20 cellular contexts compared by ENCODE assay signal in the genomic region with DNA sequence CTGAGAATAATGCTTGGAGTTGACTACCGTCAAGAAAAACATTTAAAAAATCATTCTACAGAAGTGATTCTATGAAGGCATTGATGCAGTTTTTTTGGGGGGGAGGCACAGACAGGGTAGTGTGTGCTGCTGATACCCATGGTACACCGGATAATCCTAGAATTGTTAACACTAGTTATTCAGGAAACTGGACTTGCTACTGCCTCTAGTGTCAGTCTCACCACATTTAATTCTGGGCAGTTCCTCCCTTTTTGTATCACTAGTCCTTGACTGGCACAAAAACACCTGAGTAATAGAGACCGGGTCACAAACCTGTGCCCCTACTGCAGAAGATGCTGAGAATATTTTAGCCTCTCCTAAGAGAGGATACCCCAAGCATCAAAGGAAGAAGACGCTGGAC. TPM values are rescaled to one million over a fixed set of nuclear protein-coding genes. Genes with fewer than 3 reads are reported as not detected.
DNase-seq lines count a peak whose midpoint lies in the region; ATAC-seq, FAIRE-seq and TF ChIP-seq lines count a peak whose summit lies in the region.
"Had no signal": no experiment of that assay in that cellular context is flagged by ENCODE, and none has a peak within 500 bp of the region (broad histone marks: within the 10 kb centered on the region; RNA-seq: fewer than 3 reads in every experiment).

No MANE protein-coding gene starts in this region.

- H3K14ac ChIP-seq in IMR-90 (replicated peaks; ENCODE audit: low read depth, low read length) (no peak overlapping the region), neuronal stem cell (ENCODE audit: low read length) (no peak overlapping the region)

- H3K18ac ChIP-seq in IMR-90 (ENCODE audit: low read depth, low read length) (no peak overlapping the region), neuronal stem cell (ENCODE audit: low read length) (no peak overlapping the region)

- H2BK12ac ChIP-seq in neuronal stem cell (ENCODE audit: low read length), result no peak overlapping the region

- H3K4me1 ChIP-seq in IMR-90 (ENCODE audit: control insufficient read depth, insufficient read depth, low read length) (peaks cover 6% of the 10 kb centered on the region), GM12878 (ENCODE audit: control insufficient read depth, insufficient read depth, low read length) (no peaks in the 10 kb centered on the region), foreskin keratinocyte (peaks cover 6% of the 10 kb centered on the region), neuronal stem cell (ENCODE audit: control insufficient read depth in 2 of 2, insufficient read depth in 1 of 2, low read depth in 1 of 2, low read length in 2 of 2) (no peaks in the 10 kb centered on the region)
- H3K4me1 ChIP-seq: BLaER1 had no signal

- no peak overlapping the region for H3K4me3 Mint-ChIP-seq in nephron progenitor cell

- no peak overlapping the region for H3K27ac Mint-ChIP-seq in nephron progenitor cell

- H4K8ac ChIP-seq in IMR-90 (ENCODE audit: low read depth in 2 of 2, low read length in 2 of 2), result no peak overlapping the region
- no peak overlapping the region for H4K8ac ChIP-seq in neuronal stem cell (ENCODE audit: low read depth, low read length)

- CTCF ChIA-PET in BJ (lab: Yijun Ruan, JAX) (interaction anchor here (1.0 to 1.1 kb wide), 2 partner anchors 9 to 10 kb away, joined by 3 read pairs; no protein-coding TSS in a partner anchor), IMR-90 (lab: Yijun Ruan, JAX) (no interaction called here), GM12878 (lab: Yijun Ruan, JAX) (interaction anchor here (0.6 kb wide), 1 partner anchor 15 kb away, joined by 3 read pairs; no protein-coding TSS in a partner anchor)

- no peaks in the 10 kb centered on the region for H3K9me1 ChIP-seq in IMR-90 (ENCODE audit: insufficient read depth, low read length)

- peaks cover 5% of the 10 kb centered on the region for H3K4me1 Mint-ChIP-seq in nephron progenitor cell

- H2BK120ac ChIP-seq in IMR-90 (ENCODE audit: low read depth, low read length) (no peak overlapping the region), neuronal stem cell (ENCODE audit: low read depth, low read length) (no peak overlapping the region)

- H2BK5ac ChIP-seq in IMR-90 (ENCODE audit: low read depth, low read length, poor library complexity, severe bottlenecking), result no peak overlapping the region
- H2BK5ac ChIP-seq in neuronal stem cell (ENCODE audit: low read length), result no peak overlapping the region

- H3K9ac ChIP-seq in IMR-90 (ENCODE audit: low read depth, low read length) (no peak overlapping the region), GM12878 (ENCODE audit: control insufficient read depth, insufficient read depth, low read length) (no peak overlapping the region), neuronal stem cell (ENCODE audit: low read depth, low read length, poor library complexity) (no peak overlapping the region)
- H3K9ac ChIP-seq: BLaER1 had no signal

- TF ChIP-seq EP300 in GM12878 (IDR thresholded peaks at IDR 0.05; ENCODE audit: borderline replicate concordance in 1 of 2, control insufficient read depth in 1 of 2, low read depth in 2 of 2, low read length in 2 of 2), result no peak

- 0 out of 2 replicates have a peak, but pooled peaks have one; percentile 9 for TF ChIP-seq CTCF in BJ (IDR thresholded peaks at IDR 0.05; ENCODE audit: insufficient read depth, low read depth, low read length)
- no peak for TF ChIP-seq CTCF in IMR-90 (conservative IDR thresholded peaks at IDR 0.05; ENCODE audit: low read depth, low read length)
- no peak for TF ChIP-seq CTCF in GM12878 (IDR thresholded peaks at IDR 0.05 in 2 of 3, conservative IDR thresholded peaks at IDR 0.05 in 1 of 3; ENCODE audit: control insufficient read depth in 2 of 3, extremely low read depth in 1 of 3, insufficient read depth in 1 of 3, low read depth in 3 of 3, low read length in 3 of 3)
- TF ChIP-seq CTCF in foreskin keratinocyte (conservative IDR thresholded peaks at IDR 0.05), result no peak
- TF ChIP-seq CTCF in nephron progenitor cell (IDR thresholded peaks at IDR 0.05), result no peak

- H3K4me2 ChIP-seq in IMR-90 (ENCODE audit: low read depth, low read length), result no peak overlapping the region
- no peak overlapping the region for H3K4me2 ChIP-seq in GM12878 (ENCODE audit: control insufficient read depth, insufficient read depth)
- no peak overlapping the region for H3K4me2 ChIP-seq in neuronal stem cell (ENCODE audit: insufficient read depth, low read length, poor library complexity, severe bottlenecking)
- H3K4me2 ChIP-seq: BLaER1 had no signal

- H3K23ac ChIP-seq in IMR-90 (ENCODE audit: low read depth, low read length) (no peak overlapping the region), neuronal stem cell (ENCODE audit: low read depth, low read length, poor library complexity) (no peak overlapping the region)

- FAIRE-seq in GM12878 (lab: Jason Lieb, UNC), result no peak

- H3K79me2 ChIP-seq in GM12878 (ENCODE audit: control insufficient read depth, insufficient read depth, low read length), result no peaks in the 10 kb centered on the region

- no CpG with 5 or more reads among the region's 4 CpGs for WGBS in IMR-90 (ENCODE audit: extremely low coverage in 2 of 2, insufficient read length in 1 of 2), 2 experiments
- 44% methylated on average over 4 of the region's 4 CpGs for WGBS in GM12878 (ENCODE audit: insufficient coverage, insufficient replicate concordance, low lambda C conversion rate, missing lambda C conversion rate)
- WGBS in neuronal stem cell (ENCODE audit: extremely low coverage in 2 of 2, insufficient read length in 2 of 2, insufficient replicate concordance in 1 of 2), 2 donors, result no CpG with 5 or more reads among the region's 4 CpGs

- in situ Hi-C loops in IMR-90 (cut with MboI; ENCODE audit: low sequenced_read_pairs), result no loop called here
- in situ Hi-C loops in GM12878 (cut with MboI), result loop anchor here (25.0 kb wide), 1 partner anchor 472 kb away; no protein-coding TSS in a partner anchor

- DNase-seq in BJ (ENCODE audit: low read depth) (no peak), IMR-90 (no peak), GM12878 (ENCODE audit: low read depth, low spot score) (no peak), foreskin keratinocyte (no peak), NCI-H1105 (lab: John Stamatoyannopoulos, UW) (no peak), nephron progenitor cell (no peak), neuronal stem cell (ENCODE audit: low spot score) (no peak)
- DNase-seq: DMS 273 treated with DMSO at 0.1 percent for 48 hours; EL; H7; MV-4-11; NCI-H146; NCI-H2107; NCI-H226; NCI-H526; NK-92 treated with Interleukin-12 subunit alpha and Interleukin-12 subunit beta, amount 100 ng/mL, for 24 hours; OCI-M1 had no signal

- no peak overlapping the region for H2AK5ac ChIP-seq in IMR-90 (ENCODE audit: low read depth, low read length)
- H2AK5ac ChIP-seq in neuronal stem cell (ENCODE audit: low read depth, low read length), result no peak overlapping the region

- no peak overlapping the region for H3K4me3 ChIP-seq in BJ (ENCODE audit: low read depth, low read length)
- H3K4me3 ChIP-seq in IMR-90 (ENCODE audit: insufficient read depth, low read depth, low read length), result no peak overlapping the region
- no peak overlapping the region for H3K4me3 ChIP-seq in GM12878
- no peak overlapping the region for H3K4me3 ChIP-seq in neuronal stem cell (ENCODE audit: low read length in 2 of 2)
- H3K4me3 ChIP-seq: BLaER1 had no signal

- H3K27me3 ChIP-seq in BJ (ENCODE audit: control insufficient read depth, insufficient read depth, low read length) (no peaks in the 10 kb centered on the region), IMR-90 (ENCODE audit: control insufficient read depth, insufficient read depth, low read length) (no peaks in the 10 kb centered on the region; the same call in 1 of the 2 replicates), GM12878 (replicated peaks in 1 of 2; ENCODE audit: control insufficient read depth in 2 of 2, insufficient read depth in 2 of 2, low read length in 1 of 2) (no peaks in the 10 kb centered on the region), foreskin keratinocyte (no peaks in the 10 kb centered on the region), neuronal stem cell (ENCODE audit: control insufficient read depth in 3 of 3, insufficient read depth in 3 of 3, low read depth in 1 of 3, low read length in 3 of 3) (peaks cover 0 to 10% (median 0%) of the 10 kb centered on the region in 3 experiments)
- H3K27me3 ChIP-seq: BLaER1 had no signal

- no TSS peak for BruUV-seq in IMR-90 (replicated peaks; lab: Mats Ljungman, UMichigan)
- no TSS peak for BruUV-seq in GM12878 (replicated peaks; lab: Mats Ljungman, UMichigan)

- H3K79me1 ChIP-seq in IMR-90 (ENCODE audit: low read depth in 1 of 2, low read length in 2 of 2) (no peaks in the 10 kb centered on the region), neuronal stem cell (ENCODE audit: low read depth, low read length) (no peaks in the 10 kb centered on the region)

- TF ChIP-seq RAD21 in IMR-90 (IDR thresholded peaks at IDR 0.05; ENCODE audit: low read length) (no peak), GM12878 (IDR thresholded peaks at IDR 0.05; ENCODE audit: insufficient read depth, low read depth, low read length) (no peak)

- no peak overlapping the region for H3K27ac ChIP-seq in IMR-90 (ENCODE audit: insufficient read depth, low read length)
- no peak overlapping the region for H3K27ac ChIP-seq in GM12878 (ENCODE audit: control insufficient read depth, insufficient read depth)
- no peak overlapping the region for H3K27ac ChIP-seq in foreskin keratinocyte
- H3K27ac ChIP-seq in neuronal stem cell (replicated peaks; ENCODE audit: low read length), result no peak overlapping the region
- H3K27ac ChIP-seq: BLaER1 had no signal

- RAD21 ChIA-PET in GM12878 (lab: Charles Lee; ENCODE audit: unreplicated experiment), result no interaction called here

- H3K9me3 ChIP-seq in IMR-90 (ENCODE audit: control insufficient read depth, insufficient read depth, low read length) (no peaks in the 10 kb centered on the region), GM12878 (replicated peaks; ENCODE audit: control insufficient read depth, insufficient read depth, low read length) (no peaks in the 10 kb centered on the region), neuronal stem cell (replicated peaks in 1 of 2; ENCODE audit: control insufficient read depth in 2 of 2, insufficient read depth in 1 of 2, low read depth in 1 of 2, low read length in 2 of 2) (no peaks in the 10 kb centered on the region)
- H3K9me3 ChIP-seq: BLaER1 had no signal

- peak; percentile 37; the same call in 1 of the 2 replicates for ATAC-seq in IMR-90 (ENCODE audit: low read depth)
- 0 out of 3 replicates have a peak, but pooled peaks have one; percentile 31 for ATAC-seq in GM12878
- peak; percentile 29 for ATAC-seq in foreskin keratinocyte
- no peak for ATAC-seq in GM21619 (IDR thresholded peaks at IDR 0.05; ENCODE audit: unreplicated experiment)

- no peak overlapping the region for H2AK9ac ChIP-seq in IMR-90 (replicated peaks; ENCODE audit: low read depth, low read length, poor library complexity)

- H2BK15ac ChIP-seq in IMR-90 (ENCODE audit: low read depth, low read length) (no peak overlapping the region), neuronal stem cell (ENCODE audit: low read length) (no peak overlapping the region)

- no peak overlapping the region for H2AFZ ChIP-seq in IMR-90 (replicated peaks; ENCODE audit: low read length, poor library complexity)
- H2AFZ ChIP-seq in GM12878 (ENCODE audit: control insufficient read depth, low read depth, low read length), result no peak overlapping the region
- no peak overlapping the region for H2AFZ ChIP-seq in neuronal stem cell (ENCODE audit: low read length)

- no peak overlapping the region for H2BK20ac ChIP-seq in IMR-90 (ENCODE audit: low read depth, low read length)

- no peaks in the 10 kb centered on the region for H3K27me3 Mint-ChIP-seq in nephron progenitor cell (ENCODE audit: low read depth, poor library complexity)

- intact Hi-C loops in IMR-90 (cut with micrococcal nuclease) (no loop called here), GM12878 (cut with micrococcal nuclease; ENCODE audit: unreplicated experiment) (no loop called here)

- dilution Hi-C loops in IMR-90 (cut with HindIII; ENCODE audit: low sequenced_read_pairs, unreplicated experiment), result no loop called here

- H3K56ac ChIP-seq in IMR-90 (ENCODE audit: extremely low read depth, insufficient read depth, low read length), result no peak overlapping the region

- H4K91ac ChIP-seq in IMR-90 (ENCODE audit: insufficient read depth, low read depth, low read length) (no peak overlapping the region), neuronal stem cell (ENCODE audit: low read depth, low read length, poor library complexity) (no peak overlapping the region)

- SMC1A ChIA-PET in GM12878 (lab: Charles Lee; ENCODE audit: uncharacterized antibody, unreplicated experiment), result no interaction called here

- TF ChIP-seq POLR2A in IMR-90 (IDR thresholded peaks at IDR 0.05; ENCODE audit: low read depth, low read length), result no peak
- TF ChIP-seq POLR2A in GM12878 (IDR thresholded peaks at IDR 0.05; ENCODE audit: low read depth, low read length), result no peak

- POLR2A ChIA-PET in BJ (lab: Charles Lee), result no interaction called here
- POLR2A ChIA-PET in IMR-90 (lab: Charles Lee; ENCODE audit: unreplicated experiment), result no interaction called here
- POLR2A ChIA-PET in GM12878 (lab: Charles Lee), result no interaction called here

- H3K4ac ChIP-seq in IMR-90 (ENCODE audit: low read depth, low read length) (no peak overlapping the region), neuronal stem cell (ENCODE audit: low read length) (no peak overlapping the region)

- H4K5ac ChIP-seq in IMR-90 (ENCODE audit: low read depth, low read length), result no peak overlapping the region

- H4K20me1 ChIP-seq in IMR-90 (ENCODE audit: insufficient read depth, low read length) (no peaks in the 10 kb centered on the region), GM12878 (ENCODE audit: control insufficient read depth, insufficient read depth) (no peaks in the 10 kb centered on the region)
- H4K20me1 ChIP-seq: BLaER1 had no signal

- H3K36me3 Mint-ChIP-seq in nephron progenitor cell (ENCODE audit: low read depth), result no peaks in the 10 kb centered on the region

- H3K9me3 Mint-ChIP-seq in nephron progenitor cell, result peaks cover 4% of the 10 kb centered on the region

- H3K36me3 ChIP-seq in BJ (ENCODE audit: control insufficient read depth, insufficient read depth, low read length), result no peaks in the 10 kb centered on the region
- no peaks in the 10 kb centered on the region for H3K36me3 ChIP-seq in IMR-90 (ENCODE audit: control insufficient read depth, insufficient read depth, low read length)
- no peaks in the 10 kb centered on the region for H3K36me3 ChIP-seq in GM12878 (ENCODE audit: control insufficient read depth in 2 of 2, insufficient read depth in 2 of 2, low read length in 1 of 2)
- H3K36me3 ChIP-seq in neuronal stem cell (replicated peaks in 1 of 2; ENCODE audit: control insufficient read depth in 2 of 2, insufficient read depth in 2 of 2, low read length in 2 of 2), result no peaks in the 10 kb centered on the region
- H3K36me3 ChIP-seq: BLaER1 had no signal

RNA-seq across cellular contexts. Expression of a gene that starts 13.0 kb away (rescaled TPM):
- polyA plus RNA-seq in BJ (2011; rRNA removed) (39.9 and 55.2 TPM in 2 replicates), IMR-90 (2012; rRNA removed) (35.1 and 39.3 TPM in 2 replicates), GM12878 (2011; rRNA removed) (7.2 and 9.1 TPM in 2 replicates), GM12878 (2014; fragmentation: Illumina TruSeq; extraction: Trizol) (12.6 and 14.0 TPM in 2 replicates), GM12878 (2014; fragmentation: Nextera tagmentation; extraction: Ambion mirVana) (1 to 10 TPM; 2.2 to 3.2 TPM), GM12878 (2014; rRNA removed) (6.4 and 6.9 TPM in 2 replicates), GM12878 (2016; fragmentation: Nextera tagmentation; extraction: Ambion mirVana) (1 to 10 TPM; 6.2 to 8.3 TPM), foreskin keratinocyte (8.4 and 9.4 TPM in 2 replicates)
- 44.4 and 63.6 TPM in 2 replicates for polyA minus RNA-seq in BJ (2011; rRNA and poly(A)+ RNA removed)
- total RNA-seq in IMR-90 (2012; rRNA removed) (86.4 and 91.8 TPM in 2 replicates), GM12878 (2014; rRNA removed) (7.8 and 8.0 TPM in 2 replicates), GM12878 (2014; rRNA removed; fragmentation: Illumina TruSeq; extraction: Trizol) (8.0 and 8.3 TPM in 2 replicates), GM12878 (2021) (14.1 and 16.3 TPM in 2 replicates), foreskin keratinocyte (31.8 and 37.3 TPM in 2 replicates)
- polyA plus RNA-seq in IMR-90 (2012; cell fraction: cytosol; rRNA removed), result 16.5 and 29.2 TPM in 2 replicates
- polyA plus RNA-seq in IMR-90 (2012; cell fraction: nucleus; rRNA removed; ENCODE audit: low replicate concordance), result 16.6 and 19.7 TPM in 2 replicates
- total RNA-seq in GM12878 (2013; cell fraction: nucleolus; rRNA removed), result 23.8 and 29.6 TPM in 2 replicates
- polyA plus RNA-seq in GM12878 (2011; ENCODE audit: low read depth), result 6.2 TPM
- 8.2 and 12.3 TPM in 2 replicates for polyA plus RNA-seq in GM12878 (2011; cell fraction: cytosol; rRNA removed)
- polyA plus RNA-seq in GM12878 (2011; cell fraction: nucleus; rRNA removed), result 11.1 and 12.6 TPM in 2 replicates
- polyA plus RNA-seq in GM12878 (2012), result 6.6 and 8.1 TPM in 2 replicates
- polyA minus RNA-seq in GM12878 (2011; rRNA and poly(A)+ RNA removed), result 27.3 and 32.1 TPM in 2 replicates
- 4.2 and 5.2 TPM in 2 replicates for polyA minus RNA-seq in GM12878 (2011; cell fraction: cytosol; rRNA and poly(A)+ RNA removed)
- polyA minus RNA-seq in GM12878 (2011; cell fraction: nucleus; rRNA and poly(A)+ RNA removed), result 8.5 and 12.0 TPM in 2 replicates
- polyA plus RNA-seq in neuronal stem cell (2013, experiment 1 of 2), result 62.0 TPM
- 62.3 TPM for polyA plus RNA-seq in neuronal stem cell (2013, experiment 2 of 2)

RNA-seq across cellular contexts. Expression of a gene that starts 20.1 kb away (rescaled TPM):
- polyA plus RNA-seq in BJ (2011; rRNA removed) (not detected in 2 replicates), IMR-90 (2012; rRNA removed) (not detected in 2 replicates), GM12878 (2011; rRNA removed) (not detected in 2 replicates), GM12878 (2014; fragmentation: Illumina TruSeq; extraction: Trizol) (not detected in 2 replicates), GM12878 (2014; fragmentation: Nextera tagmentation; extraction: Ambion mirVana) (not detected), GM12878 (2014; rRNA removed) (not detected in 2 replicates), GM12878 (2016; fragmentation: Nextera tagmentation; extraction: Ambion mirVana) (not detected), foreskin keratinocyte (not detected in 2 replicates)
- polyA minus RNA-seq in BJ (2011; rRNA and poly(A)+ RNA removed), result not detected in 2 replicates
- total RNA-seq in IMR-90 (2012; rRNA removed) (not detected in 2 replicates), GM12878 (2014; rRNA removed) (not detected in 2 replicates), GM12878 (2014; rRNA removed; fragmentation: Illumina TruSeq; extraction: Trizol) (not detected in 2 replicates), GM12878 (2021) (not detected in 2 replicates), foreskin keratinocyte (not detected in 2 replicates)
- not detected in 2 replicates for polyA plus RNA-seq in IMR-90 (2012; cell fraction: cytosol; rRNA removed)
- polyA plus RNA-seq in IMR-90 (2012; cell fraction: nucleus; rRNA removed; ENCODE audit: low replicate concordance), result not detected in 2 replicates
- total RNA-seq in GM12878 (2013; cell fraction: nucleolus; rRNA removed), result not detected in 2 replicates
- polyA plus RNA-seq in GM12878 (2011; ENCODE audit: low read depth), result not detected
- polyA plus RNA-seq in GM12878 (2011; cell fraction: cytosol; rRNA removed), result not detected in 2 replicates
- polyA plus RNA-seq in GM12878 (2011; cell fraction: nucleus; rRNA removed), result not detected in 2 replicates
- polyA plus RNA-seq in GM12878 (2012), result not detected in 2 replicates
- polyA minus RNA-seq in GM12878 (2011; rRNA and poly(A)+ RNA removed), result not detected in 2 replicates
- not detected in 2 replicates for polyA minus RNA-seq in GM12878 (2011; cell fraction: cytosol; rRNA and poly(A)+ RNA removed)
- polyA minus RNA-seq in GM12878 (2011; cell fraction: nucleus; rRNA and poly(A)+ RNA removed), result not detected in 2 replicates
- polyA plus RNA-seq in neuronal stem cell (2013, experiment 1 of 2), result not detected
- not detected for polyA plus RNA-seq in neuronal stem cell (2013, experiment 2 of 2)
- total RNA-seq: H7, LHCN-M2 had no signal

RNA-seq across cellular contexts. Expression of a gene that starts 39.7 kb away (rescaled TPM):
- not detected in 2 replicates for polyA plus RNA-seq in BJ (2011; rRNA removed)
- polyA minus RNA-seq in BJ (2011; rRNA and poly(A)+ RNA removed), result not detected in 2 replicates
- total RNA-seq in IMR-90 (2012; rRNA removed), result not detected in 2 replicates
- not detected in 2 replicates for polyA plus RNA-seq in IMR-90 (2012; rRNA removed)
- not detected in 2 replicates for polyA plus RNA-seq in IMR-90 (2012; cell fraction: cytosol; rRNA removed)
- not detected in 2 replicates for polyA plus RNA-seq in IMR-90 (2012; cell fraction: nucleus; rRNA removed; ENCODE audit: low replicate concordance)
- total RNA-seq in GM12878 (2013; cell fraction: nucleolus; rRNA removed), result 0.40 TPM in 1 of 2 replicates, not detected in the other
- not detected in 2 replicates for total RNA-seq in GM12878 (2014; rRNA removed)
- total RNA-seq in GM12878 (2014; rRNA removed; fragmentation: Illumina TruSeq; extraction: Trizol), result not detected in 2 replicates
- not detected in 2 replicates for total RNA-seq in GM12878 (2021)
- not detected for polyA plus RNA-seq in GM12878 (2011; ENCODE audit: low read depth)
- not detected in 2 replicates for polyA plus RNA-seq in GM12878 (2011; rRNA removed)
- not detected in 2 replicates for polyA plus RNA-seq in GM12878 (2011; cell fraction: cytosol; rRNA removed)
- not detected in 2 replicates for polyA plus RNA-seq in GM12878 (2011; cell fraction: nucleus; rRNA removed)
- polyA plus RNA-seq in GM12878 (2012), result not detected in 2 replicates
- polyA plus RNA-seq in GM12878 (2014; fragmentation: Illumina TruSeq; extraction: Trizol), result not detected in 2 replicates
- polyA plus RNA-seq in GM12878 (2014; fragmentation: Nextera tagmentation; extraction: Ambion mirVana), result not detected
- polyA plus RNA-seq in GM12878 (2014; rRNA removed), result not detected in 2 replicates
- polyA plus RNA-seq in GM12878 (2016; fragmentation: Nextera tagmentation; extraction: Ambion mirVana), result not detected
- polyA minus RNA-seq in GM12878 (2011; rRNA and poly(A)+ RNA removed), result 0.41 TPM in 1 of 2 replicates, not detected in the other
- polyA minus RNA-seq in GM12878 (2011; cell fraction: cytosol; rRNA and poly(A)+ RNA removed), result not detected in 2 replicates
- not detected in 2 replicates for polyA minus RNA-seq in GM12878 (2011; cell fraction: nucleus; rRNA and poly(A)+ RNA removed)
- total RNA-seq in foreskin keratinocyte, result not detected in 2 replicates
- polyA plus RNA-seq in foreskin keratinocyte, result not detected in 2 replicates
- not detected for polyA plus RNA-seq in neuronal stem cell (2013, experiment 1 of 2)
- polyA plus RNA-seq in neuronal stem cell (2013, experiment 2 of 2), result not detected
- total RNA-seq: H7, LHCN-M2 had no signal
